ENCODE assay signal across 28 cellular contexts in genomic region chr12:96322720-96323119, GRCh38.
"Had no signal": no experiment of that assay in that cellular context is flagged by ENCODE, and none has a peak within 500 bp of the region (broad histone marks: within the 10 kb centered on the region; RNA-seq: fewer than 3 reads in every experiment).

No MANE protein-coding gene starts in this region.

- H3K4me3 Mint-ChIP-seq: activated CD4-positive, alpha-beta memory T cell treated with anti-CD3 and anti-CD28 coated beads, Interleukin-2, amount 10 ng/mL, durations not matched to agents 7 days and 5 days; activated CD4-positive, alpha-beta T cell treated with anti-CD3 and anti-CD28 coated beads, Interleukin-2, amount 10 ng/mL, durations not matched to agents 7 days and 5 days; activated naive CD4-positive, alpha-beta T cell treated with anti-CD3 and anti-CD28 coated beads for 36 hours; activated naive CD4-positive, alpha-beta T cell treated with anti-CD3 and anti-CD28 coated beads, Interleukin-2, amount 50 U/mL, for 24 hours; activated naive CD8-positive, alpha-beta T cell treated with anti-CD3 and anti-CD28 coated beads for 36 hours; activated naive CD8-positive, alpha-beta T cell treated with anti-CD3 and anti-CD28 coated beads, Interleukin-2, amount 50 U/mL, for 24 hours; activated T-cell treated with anti-CD3 and anti-CD28 coated beads, Interleukin-2, amount 50 U/mL, for 24 hours; activated T-helper 1 cell treated with anti-CD3 and anti-CD28 coated beads, Interleukin-12 subunit alpha, Interleukin-12 subunit beta, Interleukin-2, Interleukin-4 antibody, amounts not matched to agents 30 ng/mL and 10 ng/mL and 1 ng/mL, durations not matched to agents 14 hours and 24 hours and 36 hours had no signal

- H3K27ac Mint-ChIP-seq: activated CD4-positive, alpha-beta memory T cell treated with anti-CD3 and anti-CD28 coated beads, Interleukin-2, amount 10 ng/mL, durations not matched to agents 7 days and 5 days; activated CD4-positive, alpha-beta T cell treated with anti-CD3 and anti-CD28 coated beads, Interleukin-2, amount 10 ng/mL, durations not matched to agents 7 days and 5 days; activated naive CD4-positive, alpha-beta T cell treated with anti-CD3 and anti-CD28 coated beads for 36 hours; activated naive CD4-positive, alpha-beta T cell treated with anti-CD3 and anti-CD28 coated beads, Interleukin-2, amount 50 U/mL, for 24 hours; activated naive CD8-positive, alpha-beta T cell treated with anti-CD3 and anti-CD28 coated beads for 36 hours; activated naive CD8-positive, alpha-beta T cell treated with anti-CD3 and anti-CD28 coated beads, Interleukin-2, amount 50 U/mL, for 24 hours; activated T-cell treated with anti-CD3 and anti-CD28 coated beads, Interleukin-2, amount 50 U/mL, for 24 hours; activated T-helper 1 cell treated with anti-CD3 and anti-CD28 coated beads, Interleukin-12 subunit alpha, Interleukin-12 subunit beta, Interleukin-2, Interleukin-4 antibody, amounts not matched to agents 30 ng/mL and 10 ng/mL and 1 ng/mL, durations not matched to agents 14 hours and 24 hours and 36 hours; activated T-helper 2 cell treated with anti-CD3 and anti-CD28 coated beads, Interferon-gamma antibody, Interleukin-2, Interleukin-4, amounts not matched to agents 10 μg/mL and 5 μg/mL and 100 μg/mL, durations not matched to agents 14 hours and 24 hours and 36 hours had no signal

- H3K27me3 ChIP-seq: adrenal gland, body of pancreas, colonic mucosa, foreskin keratinocyte, gastrocnemius medialis, heart right ventricle, hepatocyte had no signal

- H3K9me3 ChIP-seq: adrenal gland, body of pancreas, colonic mucosa, gastrocnemius medialis had no signal

- H3K4me3 ChIP-seq: adrenal gland, body of pancreas, colonic mucosa, gastrocnemius medialis, heart right ventricle, hepatocyte had no signal

- H3K27me3 Mint-ChIP-seq: activated CD4-positive, alpha-beta memory T cell treated with anti-CD3 and anti-CD28 coated beads, Interleukin-2, amount 10 ng/mL, durations not matched to agents 7 days and 5 days; activated CD4-positive, alpha-beta T cell treated with anti-CD3 and anti-CD28 coated beads, Interleukin-2, amount 10 ng/mL, durations not matched to agents 7 days and 5 days; activated naive CD4-positive, alpha-beta T cell treated with anti-CD3 and anti-CD28 coated beads, Interleukin-2, amount 50 U/mL, for 24 hours; activated naive CD8-positive, alpha-beta T cell treated with anti-CD3 and anti-CD28 coated beads for 36 hours; activated naive CD8-positive, alpha-beta T cell treated with anti-CD3 and anti-CD28 coated beads, Interleukin-2, amount 50 U/mL, for 24 hours; activated T-cell treated with anti-CD3 and anti-CD28 coated beads, Interleukin-2, amount 50 U/mL, for 24 hours had no signal

- H3K27ac ChIP-seq: adrenal gland, body of pancreas, colonic mucosa, foreskin keratinocyte, gastrocnemius medialis, heart right ventricle, hepatocyte had no signal

- DNase-seq: activated CD4-positive, alpha-beta memory T cell treated with anti-CD3 and anti-CD28 coated beads, Interleukin-2, amount 10 ng/mL, durations not matched to agents 7 days and 5 days; activated CD4-positive, alpha-beta T cell treated with anti-CD3 and anti-CD28 coated beads for 1 hour; activated CD4-positive, alpha-beta T cell treated with anti-CD3 and anti-CD28 coated beads for 4 hours; activated CD4-positive, alpha-beta T cell treated with anti-CD3 and anti-CD28 coated beads, Interleukin-2, amount 10 ng/mL, durations not matched to agents 7 days and 5 days; activated CD4-positive, alpha-beta T cell treated with anti-CD3 and anti-CD28 coated beads, Interleukin-2, amount 50 U/mL, for 4 hours; activated CD8-positive, alpha-beta memory T cell treated with anti-CD3 and anti-CD28 coated beads, Interleukin-2, amount 50 U/mL, for 48 hours; activated effector memory CD4-positive, alpha-beta T cell treated with anti-CD3 and anti-CD28 coated beads, Interleukin-2, amount 50 U/mL, for 16 hours; activated naive CD4-positive, alpha-beta T cell treated with anti-CD3 and anti-CD28 coated beads for 36 hours; activated naive CD8-positive, alpha-beta T cell treated with anti-CD3 and anti-CD28 coated beads for 36 hours; activated naive CD8-positive, alpha-beta T cell treated with anti-CD3 and anti-CD28 coated beads, Interleukin-2, amount 50 U/mL, for 24 hours; activated T-cell treated with anti-CD3 and anti-CD28 coated beads for 4 hours; activated T-cell treated with anti-CD3 and anti-CD28 coated beads, Interleukin-2, amount 50 U/mL, for 24 hours; adrenal gland; amygdala; aorta; body of pancreas; caudate nucleus; cerebellar nuclear complex; colonic mucosa; effector CD8-positive, alpha-beta T cell; foreskin keratinocyte; gastrocnemius medialis; heart right ventricle had no signal

- ATAC-seq: activated naive CD8-positive, alpha-beta T cell treated with anti-CD3 and anti-CD28 coated beads, Interleukin-2, amount 50 U/mL, for 24 hours; body of pancreas; esophagus mucosa; foreskin keratinocyte; gastrocnemius medialis; heart right ventricle had no signal

- H3K36me3 ChIP-seq: adrenal gland, colonic mucosa had no signal

- H3K4me1 ChIP-seq: adrenal gland, body of pancreas, colonic mucosa had no signal
